ENCODE assay signal across 3 cellular contexts in the genomic region with DNA sequence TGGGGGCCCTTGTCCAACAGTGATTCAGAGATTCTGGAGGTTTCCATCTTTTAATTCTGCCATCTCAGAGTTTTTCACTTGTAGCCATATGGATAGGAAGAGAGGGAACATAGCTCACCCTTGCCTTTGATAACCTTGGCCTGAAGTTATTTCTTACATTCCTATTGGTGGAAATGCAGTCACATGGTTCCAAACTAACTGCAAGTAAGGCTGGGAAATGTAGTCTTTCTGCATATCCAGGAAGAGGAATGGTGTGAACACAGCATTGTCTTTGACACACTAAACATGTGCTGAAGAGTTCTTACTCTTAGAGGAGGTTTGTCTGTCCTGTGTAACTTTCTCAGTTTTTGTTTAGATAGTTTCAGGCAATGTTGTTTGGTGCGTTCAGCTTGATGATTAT.
TF ChIP-seq lines count a peak whose summit lies in the region.

No MANE protein-coding gene starts in this region.

TF ChIP-seq in HCT116, 20 proteins besides CTCF, POLR2A, EP300 and RAD21:
- peak; percentile 66 for TF ChIP-seq ELF1 (IDR thresholded peaks at IDR 0.05; ENCODE audit: borderline replicate concordance, low read depth)
- TF ChIP-seq, protein P1, sequence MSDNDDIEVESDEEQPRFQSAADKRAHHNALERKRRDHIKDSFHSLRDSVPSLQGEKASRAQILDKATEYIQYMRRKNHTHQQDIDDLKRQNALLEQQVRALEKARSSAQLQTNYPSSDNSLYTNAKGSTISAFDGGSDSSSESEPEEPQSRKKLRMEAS (IDR thresholded peaks at IDR 0.05), result peak; percentile 38; the same call in 1 of the 2 replicates

TF ChIP-seq in WTC11, 78 proteins besides CTCF, POLR2A, EP300 and RAD21:
- TF ChIP-seq, protein P2, sequence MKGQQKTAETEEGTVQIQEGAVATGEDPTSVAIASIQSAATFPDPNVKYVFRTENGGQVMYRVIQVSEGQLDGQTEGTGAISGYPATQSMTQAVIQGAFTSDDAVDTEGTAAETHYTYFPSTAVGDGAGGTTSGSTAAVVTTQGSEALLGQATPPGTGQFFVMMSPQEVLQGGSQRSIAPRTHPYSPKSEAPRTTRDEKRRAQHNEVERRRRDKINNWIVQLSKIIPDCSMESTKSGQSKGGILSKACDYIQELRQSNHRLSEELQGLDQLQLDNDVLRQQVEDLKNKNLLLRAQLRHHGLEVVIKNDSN (CRISPR knock-in tag; IDR thresholded peaks at IDR 0.05), result peak; percentile 55
- TF ChIP-seq, protein P3, sequence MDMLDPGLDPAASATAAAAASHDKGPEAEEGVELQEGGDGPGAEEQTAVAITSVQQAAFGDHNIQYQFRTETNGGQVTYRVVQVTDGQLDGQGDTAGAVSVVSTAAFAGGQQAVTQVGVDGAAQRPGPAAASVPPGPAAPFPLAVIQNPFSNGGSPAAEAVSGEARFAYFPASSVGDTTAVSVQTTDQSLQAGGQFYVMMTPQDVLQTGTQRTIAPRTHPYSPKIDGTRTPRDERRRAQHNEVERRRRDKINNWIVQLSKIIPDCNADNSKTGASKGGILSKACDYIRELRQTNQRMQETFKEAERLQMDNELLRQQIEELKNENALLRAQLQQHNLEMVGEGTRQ (CRISPR knock-in tag; IDR thresholded peaks at IDR 0.05), result peak; percentile 74

TF ChIP-seq in H1, 55 proteins besides CTCF, POLR2A, EP300 and RAD21:
- TF ChIP-seq SIX5 (IDR thresholded peaks at IDR 0.05; ENCODE audit: low read depth, low read length), result peak; percentile 40
- TF ChIP-seq, protein P3 (IDR thresholded peaks at IDR 0.05; ENCODE audit: low read length), result peak; percentile 23; the same call in 1 of the 2 replicates
TF ChIP-seq in H1: peak in this region for 2; not testable (repeated sequence) for 53.
